ENCODE assay signal across 8 cellular contexts in genomic region chr12:26226629-26227375, GRCh38. TPM values are rescaled to one million over a fixed set of nuclear protein-coding genes. Genes with fewer than 3 reads are reported as not detected.
DNase-seq lines count a peak whose midpoint lies in the region; ATAC-seq and TF ChIP-seq lines count a peak whose summit lies in the region.

No MANE protein-coding gene starts in this region.

- ATAC-seq in GM18867 (IDR thresholded peaks at IDR 0.05; ENCODE audit: unreplicated experiment), result no peak
- ATAC-seq in HG02678 (IDR thresholded peaks at IDR 0.05; ENCODE audit: unreplicated experiment), result no peak

- no peaks in the 10 kb centered on the region for H3K9me3 ChIP-seq in smooth muscle cell (replicated peaks; ENCODE audit: low read depth)

- no peaks in the 10 kb centered on the region for H3K79me2 ChIP-seq in smooth muscle cell (ENCODE audit: low read depth)

- no peak overlapping the region for H3K27ac ChIP-seq in smooth muscle cell (ENCODE audit: low read depth)

- H3K27ac Mint-ChIP-seq in IgD-negative memory B cell, result no peak overlapping the region

- H3K4me2 ChIP-seq in smooth muscle cell, result peak overlapping the region; percentile 86

- peaks cover 10 to 19% (median 14%) of the 10 kb centered on the region in 3 donors for H3K4me1 Mint-ChIP-seq in IgD-negative memory B cell

- peak overlapping the region in 3 of 4 donors; percentile 16 to 86 (median 77) for H3K4me3 Mint-ChIP-seq in IgD-negative memory B cell

- peaks cover 6% of the 10 kb centered on the region for H3K36me3 Mint-ChIP-seq in IgD-negative memory B cell

- H3K36me3 ChIP-seq in smooth muscle cell (ENCODE audit: low read depth), result no peaks in the 10 kb centered on the region

- H2AFZ ChIP-seq in smooth muscle cell (ENCODE audit: low read depth), result peak overlapping the region; percentile 44

- H3F3A ChIP-seq in smooth muscle cell (ENCODE audit: low read depth), result no peaks in the 10 kb centered on the region

- no peaks in the 10 kb centered on the region for H4K20me1 ChIP-seq in smooth muscle cell (ENCODE audit: low read depth)

- no peaks in the 10 kb centered on the region for H3K9me3 Mint-ChIP-seq in IgD-negative memory B cell

- in situ Hi-C loops in ACHN (cut with HindIII; ENCODE audit: low pct_ligation_motif_present, low pct_unique_long_range_greater_than_20kb, low sequenced_read_pairs), result no loop called here

- H3K4me1 ChIP-seq in smooth muscle cell (ENCODE audit: low read depth), result no peaks in the 10 kb centered on the region

- DNase-seq in ACHN, result peak; percentile 47
- DNase-seq in cardiac fibroblast (ENCODE audit: low read depth in 2 of 2), result peak in 1 of 2 donors; percentile 19
- DNase-seq in inferior parietal cortex (ENCODE audit: extremely low spot score), result peak; percentile 72
- DNase-seq in smooth muscle cell (lab: John Stamatoyannopoulos, UW; ENCODE audit: unreplicated experiment), result no peak
- DNase-seq in HUDEP-2 (lab: John Stamatoyannopoulos, UW; ENCODE audit: unreplicated experiment in 76 of 76), result no peak

- WGBS in smooth muscle cell (ENCODE audit: low lambda C conversion rate), result 3% methylated on average over 45 of the region's 45 CpGs

- no peaks in the 10 kb centered on the region for H3K27me3 ChIP-seq in smooth muscle cell (ENCODE audit: low read depth)

- H3K27me3 Mint-ChIP-seq in IgD-negative memory B cell, result no peaks in the 10 kb centered on the region

- TF ChIP-seq CTCF in cardiac fibroblast (IDR thresholded peaks at IDR 0.05; ENCODE audit: low read depth, low read length), result no peak
- TF ChIP-seq CTCF in smooth muscle cell (IDR thresholded peaks at IDR 0.05; ENCODE audit: borderline replicate concordance, insufficient read depth, poor library complexity, severe bottlenecking), result no peak

- H3K4me3 ChIP-seq in cardiac fibroblast (replicated peaks in 1 of 2; ENCODE audit: low read depth in 2 of 2, low read length in 2 of 2), result peak overlapping the region; percentile 30 to 47
- H3K4me3 ChIP-seq in smooth muscle cell, result peak overlapping the region; percentile 52

- H3K9ac ChIP-seq in smooth muscle cell (ENCODE audit: low read depth), result no peak overlapping the region

RNA-seq across cellular contexts. Expression of gene SSPN, which starts 31.4 kb away (rescaled TPM):
- polyA plus RNA-seq in IgD-negative memory B cell (149 TPM), smooth muscle cell (18.8 and 22.6 TPM in 2 replicates)
- 24.4 and 31.9 TPM in 2 replicates for total RNA-seq in smooth muscle cell

Comparison
In these comparisons a context has a peak if more than half of its experiments do, and no peak if none do; other contexts are left out.
1. DNase-seq: peak in ACHN (single experiment) and inferior parietal cortex (single experiment); none in smooth muscle cell (single experiment) and HUDEP-2 (0 of 76).